27 cellular contexts compared by ENCODE assay signal in the genomic region with DNA sequence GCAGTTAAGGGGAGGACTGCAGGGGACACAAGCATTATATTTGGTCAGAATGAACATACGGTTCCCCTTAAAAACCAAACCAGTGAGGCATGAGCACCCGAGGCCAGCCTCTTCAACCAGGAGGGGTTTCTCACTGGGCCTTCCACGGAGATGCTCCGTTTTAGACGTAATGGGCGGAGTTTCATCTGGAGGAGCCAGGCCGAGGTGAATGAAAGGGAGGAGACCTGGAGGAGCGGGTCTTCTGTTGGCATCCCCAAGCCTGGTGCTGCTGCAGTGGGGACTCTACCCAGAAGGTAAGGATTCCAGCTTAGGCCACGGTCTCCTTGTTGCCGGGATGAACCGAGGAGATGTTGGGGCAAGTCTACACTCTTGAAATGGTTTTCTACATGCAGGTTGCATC. TPM values are rescaled to one million over a fixed set of nuclear protein-coding genes. Genes with fewer than 3 reads are reported as not detected.
DNase-seq lines count a peak whose midpoint lies in the region; ATAC-seq, FAIRE-seq and TF ChIP-seq lines count a peak whose summit lies in the region.
"Had no signal": no experiment of that assay in that cellular context is flagged by ENCODE, and none has a peak within 500 bp of the region (broad histone marks: within the 10 kb centered on the region; RNA-seq: fewer than 3 reads in every experiment).

No MANE protein-coding gene starts in this region.

- H3K4me1 Mint-ChIP-seq in endodermal cell = no peaks in the 10 kb centered on the region
- no peaks in the 10 kb centered on the region for H3K4me1 Mint-ChIP-seq in stimulated activated effector memory CD8-positive, alpha-beta T cell treated with anti-CD3 and anti-CD28 coated beads, Interleukin-12 subunit alpha, Interleukin-12 subunit beta, amount 100 ng/mL, for 72 hours
- H3K4me1 Mint-ChIP-seq in naive thymus-derived CD4-positive, alpha-beta T cell = no peaks in the 10 kb centered on the region
- H3K4me1 Mint-ChIP-seq: CD4-positive, alpha-beta memory T cell had no signal

- DNase-seq in GM12892 (ENCODE audit: insufficient read length) = no peak
- no peak for DNase-seq in Karpas-422
- DNase-seq in endodermal cell = no peak
- no peak for DNase-seq in stimulated activated effector memory CD8-positive, alpha-beta T cell treated with anti-CD3 and anti-CD28 coated beads, Interleukin-12 subunit alpha, Interleukin-12 subunit beta, amount 100 ng/mL, for 72 hours (ENCODE audit: low spot score in 2 of 2)
- no peak for DNase-seq in naive thymus-derived CD4-positive, alpha-beta T cell
- no peak for DNase-seq in mammary epithelial cell
- DNase-seq in activated CD4-positive, alpha-beta T cell treated with anti-CD3 and anti-CD28 coated beads for 4 hours = no peak
- DNase-seq: AML-193; C1 segment of cervical spinal cord; CD4-positive, alpha-beta memory T cell; COR-L47; GF-D8; GM23248; HCEC 1CT; IMR-90; NCI-H1048; NCI-H1417 treated with DMSO at 0.1 percent for 48 hours; NCI-H1694 treated with DMSO at 0.1 percent for 48 hours; NCI-H2081; NCI-H2171; NCI-H226; NCI-H510A; NCI-H69; RPMI8226; SHP77 had no signal

- no peak for FAIRE-seq in GM12892 (lab: Jason Lieb, UNC)
- FAIRE-seq: A549 had no signal

- H4K20me1 ChIP-seq in Karpas-422 (ENCODE audit: insufficient read depth, low read depth, low read length) (no peaks in the 10 kb centered on the region), mammary epithelial cell (ENCODE audit: insufficient read depth, low read length) (no peaks in the 10 kb centered on the region)

- H3K9me3 Mint-ChIP-seq in endodermal cell = no peaks in the 10 kb centered on the region
- no peaks in the 10 kb centered on the region for H3K9me3 Mint-ChIP-seq in stimulated activated effector memory CD8-positive, alpha-beta T cell treated with anti-CD3 and anti-CD28 coated beads, Interleukin-12 subunit alpha, Interleukin-12 subunit beta, amount 100 ng/mL, for 72 hours
- peaks cover 0 to 9% (median 0%) of the 10 kb centered on the region in 11 donors for H3K9me3 Mint-ChIP-seq in naive thymus-derived CD4-positive, alpha-beta T cell

- 90% methylated on average over 3 to 11 of the region's 11 CpGs for WGBS in endodermal cell (ENCODE audit: insufficient coverage in 1 of 2, insufficient read length in 1 of 2), 2 experiments
- 77% methylated on average over 8 of the region's 11 CpGs for WGBS in mammary epithelial cell (ENCODE audit: low coverage, missing lambda C conversion rate)

- H3K4me1 ChIP-seq in Karpas-422 (ENCODE audit: low read length) = peaks cover 6% of the 10 kb centered on the region
- no peaks in the 10 kb centered on the region for H3K4me1 ChIP-seq in endodermal cell (ENCODE audit: control insufficient read depth, insufficient read depth, low read length)
- H3K4me1 ChIP-seq in naive thymus-derived CD4-positive, alpha-beta T cell (ENCODE audit: control insufficient read depth in 2 of 2, insufficient read depth in 2 of 2, low read length in 2 of 2) = no peaks in the 10 kb centered on the region
- no peaks in the 10 kb centered on the region for H3K4me1 ChIP-seq in mammary epithelial cell (ENCODE audit: insufficient read depth, low read length)
- H3K4me1 ChIP-seq: A549 had no signal

- CTCF ChIA-PET in naive thymus-derived CD4-positive, alpha-beta T cell (lab: Charles Lee) = no interaction called here
- CTCF ChIA-PET in mammary epithelial cell (lab: Charles Lee; ENCODE audit: low non-redundant PET) = no interaction called here

- no TSS peak for BruUV-seq in mammary epithelial cell (replicated peaks; lab: Mats Ljungman, UMichigan)

- H3K9me2 ChIP-seq in Karpas-422 (replicated peaks; ENCODE audit: insufficient read depth, low read length) = no peaks in the 10 kb centered on the region

- H3K36me3 ChIP-seq in Karpas-422 (ENCODE audit: insufficient read depth, low read length) (peaks cover 37% of the 10 kb centered on the region), endodermal cell (ENCODE audit: control insufficient read depth, insufficient read depth, low read length) (peaks cover 7% of the 10 kb centered on the region), mammary epithelial cell (ENCODE audit: insufficient read depth, low read length) (no peaks in the 10 kb centered on the region)
- H3K36me3 ChIP-seq in naive thymus-derived CD4-positive, alpha-beta T cell (ENCODE audit: control insufficient read depth in 2 of 3, insufficient read depth in 3 of 3, low read length in 3 of 3) = peaks cover 0 to 37% (median 0%) of the 10 kb centered on the region in 3 experiments

- H3K9me3 ChIP-seq in Karpas-422 (ENCODE audit: low read length) (no peaks in the 10 kb centered on the region), endodermal cell (ENCODE audit: control insufficient read depth, low read length) (no peaks in the 10 kb centered on the region), mammary epithelial cell (replicated peaks; ENCODE audit: insufficient read depth, low read length) (peaks cover 3% of the 10 kb centered on the region)
- H3K9me3 ChIP-seq in naive thymus-derived CD4-positive, alpha-beta T cell (ENCODE audit: control insufficient read depth in 2 of 3, low read length in 3 of 3) = no peaks in the 10 kb centered on the region
- H3K9me3 ChIP-seq: A549 had no signal

- peaks cover 18% of the 10 kb centered on the region for H3K36me3 Mint-ChIP-seq in endodermal cell (ENCODE audit: low read depth)
- peaks cover 44% of the 10 kb centered on the region for H3K36me3 Mint-ChIP-seq in stimulated activated effector memory CD8-positive, alpha-beta T cell treated with anti-CD3 and anti-CD28 coated beads, Interleukin-12 subunit alpha, Interleukin-12 subunit beta, amount 100 ng/mL, for 72 hours
- H3K36me3 Mint-ChIP-seq in naive thymus-derived CD4-positive, alpha-beta T cell = peaks cover 3 to 49% (median 12%) of the 10 kb centered on the region in 5 donors

- H3K4me3 ChIP-seq in Karpas-422 (ENCODE audit: low read length) (no peak overlapping the region), endodermal cell (ENCODE audit: low read length) (no peak overlapping the region), mammary epithelial cell (replicated peaks in 1 of 3; ENCODE audit: insufficient read depth in 1 of 3, low read depth in 2 of 3, low read length in 3 of 3) (no peak overlapping the region)
- no peak overlapping the region for H3K4me3 ChIP-seq in naive thymus-derived CD4-positive, alpha-beta T cell (ENCODE audit: low read length)
- H3K4me3 ChIP-seq: A549, GM23248 had no signal

- H2AFZ ChIP-seq in Karpas-422 (ENCODE audit: low read length) = no peak overlapping the region
- H2AFZ ChIP-seq in mammary epithelial cell (ENCODE audit: low read depth, low read length) = no peak overlapping the region
- H2AFZ ChIP-seq: GM23248 had no signal

- no peak for TF ChIP-seq CTCF in endodermal cell (conservative IDR thresholded peaks at IDR 0.05)
- no peak for TF ChIP-seq CTCF in mammary epithelial cell (conservative IDR thresholded peaks at IDR 0.05 in 1 of 2, IDR thresholded peaks at IDR 0.05 in 1 of 2; ENCODE audit: extremely low read depth in 1 of 2, insufficient read depth in 1 of 2, low read depth in 1 of 2, low read length in 2 of 2)

- POLR2A ChIA-PET in naive thymus-derived CD4-positive, alpha-beta T cell (lab: Charles Lee) = interaction anchor here (2.7 kb wide), 1 partner anchor 89 kb away, joined by 7 read pairs; the partner anchor contains the start of gene BCAS4

- TF ChIP-seq POLR2A in GM12892 (IDR thresholded peaks at IDR 0.05; ENCODE audit: low read depth, low read length) = peak; percentile 30; the same call in 1 of the 2 replicates

- in situ Hi-C loops in mammary epithelial cell (cut with MboI; ENCODE audit: low sequenced_read_pairs in 2 of 2) = no loop called here

- H3K27ac ChIP-seq in Karpas-422 (ENCODE audit: low read length) = peak overlapping the region; percentile 46; the same call in 1 of the 2 replicates
- no peak overlapping the region for H3K27ac ChIP-seq in endodermal cell (ENCODE audit: low read depth, low read length)
- no peak overlapping the region for H3K27ac ChIP-seq in naive thymus-derived CD4-positive, alpha-beta T cell (ENCODE audit: low read depth, low read length)
- no peak overlapping the region for H3K27ac ChIP-seq in mammary epithelial cell (ENCODE audit: insufficient read depth, low read depth, low read length)
- H3K27ac ChIP-seq: A549, GM23248, KMS-11 had no signal

- H3K4me2 ChIP-seq in Karpas-422 (ENCODE audit: low read depth, low read length, poor library complexity, severe bottlenecking) (no peak overlapping the region), mammary epithelial cell (ENCODE audit: insufficient read depth, low read depth, low read length) (no peak overlapping the region)
- H3K4me2 ChIP-seq: A549, KMS-11 had no signal

- dilution Hi-C loops in mammary epithelial cell (cut with HindIII; ENCODE audit: low sequenced_read_pairs) = no loop called here

- H3K27me3 ChIP-seq in Karpas-422 (ENCODE audit: low read length) (no peaks in the 10 kb centered on the region), endodermal cell (ENCODE audit: control insufficient read depth, insufficient read depth, low read length, poor library complexity, severe bottlenecking) (no peaks in the 10 kb centered on the region), mammary epithelial cell (ENCODE audit: insufficient read depth, low read length) (no peaks in the 10 kb centered on the region)
- H3K27me3 ChIP-seq in naive thymus-derived CD4-positive, alpha-beta T cell (ENCODE audit: control insufficient read depth in 2 of 2, insufficient read depth in 2 of 2, low read length in 2 of 2) = no peaks in the 10 kb centered on the region

- H3K9ac ChIP-seq in Karpas-422 (ENCODE audit: low read length) = no peak overlapping the region
- H3K9ac ChIP-seq in endodermal cell (ENCODE audit: extremely low read depth, low read length, poor library complexity, severe bottlenecking) = no peak overlapping the region
- no peak overlapping the region for H3K9ac ChIP-seq in mammary epithelial cell (ENCODE audit: insufficient read depth, low read length)
- H3K9ac ChIP-seq: GM23248, KMS-11 had no signal

- H3K27ac Mint-ChIP-seq in endodermal cell = peak overlapping the region; percentile 58
- peak overlapping the region; percentile 20 for H3K27ac Mint-ChIP-seq in stimulated activated effector memory CD8-positive, alpha-beta T cell treated with anti-CD3 and anti-CD28 coated beads, Interleukin-12 subunit alpha, Interleukin-12 subunit beta, amount 100 ng/mL, for 72 hours
- H3K27ac Mint-ChIP-seq in naive thymus-derived CD4-positive, alpha-beta T cell = peak overlapping the region in 1 of 9 donors; percentile 36

- no peak for ATAC-seq in stimulated activated effector memory CD8-positive, alpha-beta T cell treated with anti-CD3 and anti-CD28 coated beads, Interleukin-12 subunit alpha, Interleukin-12 subunit beta, amount 100 ng/mL, for 72 hours
- no peak for ATAC-seq in naive thymus-derived CD4-positive, alpha-beta T cell

- H3K27me3 Mint-ChIP-seq in endodermal cell (ENCODE audit: insufficient read depth) = no peaks in the 10 kb centered on the region
- H3K27me3 Mint-ChIP-seq in naive thymus-derived CD4-positive, alpha-beta T cell = no peaks in the 10 kb centered on the region
- H3K27me3 Mint-ChIP-seq: CD4-positive, alpha-beta memory T cell had no signal

- intact Hi-C loops in naive thymus-derived CD4-positive, alpha-beta T cell (cut with micrococcal nuclease) = no loop called here
- intact Hi-C loops in mammary epithelial cell (cut with micrococcal nuclease) = loop anchor here (2.0 kb wide), 1 partner anchor 65 kb away; no protein-coding TSS in a partner anchor

- H3K4me3 Mint-ChIP-seq in endodermal cell = no peak overlapping the region
- no peak overlapping the region for H3K4me3 Mint-ChIP-seq in stimulated activated effector memory CD8-positive, alpha-beta T cell treated with anti-CD3 and anti-CD28 coated beads, Interleukin-12 subunit alpha, Interleukin-12 subunit beta, amount 100 ng/mL, for 72 hours
- no peak overlapping the region for H3K4me3 Mint-ChIP-seq in naive thymus-derived CD4-positive, alpha-beta T cell
- H3K4me3 Mint-ChIP-seq: CD4-positive, alpha-beta memory T cell had no signal

- H3K79me2 ChIP-seq in Karpas-422 (ENCODE audit: low read length) (no peaks in the 10 kb centered on the region), mammary epithelial cell (ENCODE audit: insufficient read depth, low read length) (no peaks in the 10 kb centered on the region)

RNA-seq across cellular contexts. Expression of gene ADNP, which starts 47.4 kb away (rescaled TPM):
- polyA plus RNA-seq in GM12892 (2012; ENCODE audit: missing spikeins) = 38.1 TPM
- 40.1 and 55.5 TPM in 2 replicates for total RNA-seq in Karpas-422 (2014; rRNA removed; shearing (Covaris generic); ENCODE audit: low replicate concordance)
- total RNA-seq in endodermal cell (100 to 1,000 TPM; 136 to 152 TPM), mammary epithelial cell (10 to 100 TPM; 34.0 to 63.2 TPM)
- 110 TPM for polyA plus RNA-seq in endodermal cell (2013, experiment 1 of 2)
- 102 TPM for polyA plus RNA-seq in endodermal cell (2013, experiment 2 of 2)
- total RNA-seq in naive thymus-derived CD4-positive, alpha-beta T cell = 10 to 100 TPM; 51.9 to 73.2 (median 66.3) TPM
- 10 to 100 TPM in 1 of 2 donors, 1 to 10 TPM in 1; 9.6 to 11.0 TPM for polyA plus RNA-seq in naive thymus-derived CD4-positive, alpha-beta T cell
- 20.4 TPM for polyA plus RNA-seq in mammary epithelial cell
- polyA minus RNA-seq in mammary epithelial cell = 69.3 TPM
